8 cellular contexts compared by ENCODE assay signal in genomic region chr6:37137201-37137880, GRCh38. TPM values are rescaled to one million over a fixed set of nuclear protein-coding genes. Genes with fewer than 3 reads are reported as not detected.
DNase-seq lines count a peak whose midpoint lies in the region; ATAC-seq, FAIRE-seq and TF ChIP-seq lines count a peak whose summit lies in the region.

No MANE protein-coding gene starts in this region.

- H3K79me2 ChIP-seq in OCI-LY3 (ENCODE audit: low read length) (peaks cover 39% of the 10 kb centered on the region), K562 (ENCODE audit: control insufficient read depth, insufficient read depth, low read length) (no peaks in the 10 kb centered on the region)

- H3K4me1 ChIP-seq in OCI-LY3 (ENCODE audit: low read length): peaks cover 81% of the 10 kb centered on the region
- H3K4me1 ChIP-seq in K562 (replicated peaks in 1 of 2; ENCODE audit: control insufficient read depth in 2 of 2, insufficient read depth in 2 of 2, low read length in 2 of 2): peaks cover 15 to 22% of the 10 kb centered on the region in 2 experiments

- TF ChIP-seq EP300 in K562 (IDR thresholded peaks at IDR 0.05; ENCODE audit: low read length): no peak

- FAIRE-seq in G401.6 (lab: Jason Lieb, UNC) (peak; percentile 99), K562 (lab: Jason Lieb, UNC) (no peak)

- 62% methylated on average over 18 of the region's 18 CpGs for WGBS in K562 (ENCODE audit: insufficient coverage, low coverage, missing lambda C conversion rate)

- ATAC-seq in K562 (peak; percentile 55), HG03521 (IDR thresholded peaks at IDR 0.05; ENCODE audit: unreplicated experiment) (no peak)

- H3K27ac ChIP-seq in OCI-LY3 (ENCODE audit: low read length): peak overlapping the region; percentile 92
- H3K27ac ChIP-seq in K562 (ENCODE audit: extremely low read depth, low read depth, low read length): no peak overlapping the region

- DNase-seq in K562 (ENCODE audit: extremely low read depth in 1 of 4, low spot score in 3 of 4) (peak in 1 of 4 experiments; percentile 48), iPS-NIHi7 (ENCODE audit: extremely low spot score) (peak; percentile 83), NCI-H774 (lab: John Stamatoyannopoulos, UW) (no peak), NCI-H187 (lab: John Stamatoyannopoulos, UW) (no peak)
- DNase-seq in stimulated activated CD8-positive, alpha-beta memory T cell treated with anti-CD3 and anti-CD28 coated beads, Interleukin-12 subunit alpha, Interleukin-12 subunit beta, amount 100 ng/mL, for 24 hours (ENCODE audit: extremely low read depth): peak; percentile 23

- H2AFZ ChIP-seq in OCI-LY3 (ENCODE audit: low read depth, low read length) (peak overlapping the region; percentile 48), K562 (ENCODE audit: low read depth, low read length) (peak overlapping the region; percentile 68)

- BruUV-seq in K562 (replicated peaks; lab: Mats Ljungman, UMichigan): no TSS peak

- CTCF ChIA-PET in K562 (lab: Yijun Ruan, JAX; ENCODE audit: low intra/inter-chr PET ratio): no interaction called here

- H4K20me1 ChIP-seq in OCI-LY3 (ENCODE audit: insufficient read depth, low read length): no peaks in the 10 kb centered on the region
- no peaks in the 10 kb centered on the region for H4K20me1 ChIP-seq in K562 (replicated peaks; ENCODE audit: control insufficient read depth, insufficient read depth, low read length)

- TF ChIP-seq RAD21 in K562 (CRISPR knock-in tag; conservative IDR thresholded peaks at IDR 0.05 in 1 of 2, IDR thresholded peaks at IDR 0.05 in 1 of 2): no peak

- no peaks in the 10 kb centered on the region for H3K9me1 ChIP-seq in K562 (ENCODE audit: control insufficient read depth, insufficient read depth, low read length)

- H3K4me2 ChIP-seq in OCI-LY3 (ENCODE audit: low read length) (peak overlapping the region; percentile 73), K562 (ENCODE audit: insufficient read depth, low read length) (peak overlapping the region; percentile 14; the same call in 1 of the 2 replicates)

- intact Hi-C loops in K562 (cut with micrococcal nuclease): no loop called here

- H3K9me3 ChIP-seq in OCI-LY3 (ENCODE audit: insufficient read depth, low read length) (no peaks in the 10 kb centered on the region), K562 (replicated peaks; ENCODE audit: control insufficient read depth, insufficient read depth, low read depth, low read length) (no peaks in the 10 kb centered on the region)

- POLR2A ChIA-PET in K562 (lab: Yijun Ruan, JAX): interaction anchor here (0.6 to 1.6 kb wide), 4 partner anchors 9 to 156 kb away, joined by 3 to 7 read pairs (median 4); no protein-coding TSS in a partner anchor

- TF ChIP-seq POLR2A in K562 (conservative IDR thresholded peaks at IDR 0.05): no peak

- H3K36me3 ChIP-seq in OCI-LY3 (replicated peaks; ENCODE audit: low read depth, low read length): no peaks in the 10 kb centered on the region
- H3K36me3 ChIP-seq in K562 (ENCODE audit: control insufficient read depth, insufficient read depth, low read length): no peaks in the 10 kb centered on the region

- in situ Hi-C loops in K562 (cut with MboI): no loop called here

- H3K27me3 ChIP-seq in OCI-LY3 (ENCODE audit: low read depth, low read length) (no peaks in the 10 kb centered on the region), K562 (ENCODE audit: control insufficient read depth in 2 of 2, insufficient read depth in 2 of 2, low read length in 2 of 2) (no peaks in the 10 kb centered on the region)

- H3K9ac ChIP-seq in OCI-LY3 (ENCODE audit: low read length): peak overlapping the region; percentile 87
- H3K9ac ChIP-seq in K562 (ENCODE audit: insufficient read depth in 1 of 2, low read depth in 2 of 2, low read length in 2 of 2): peak overlapping the region in 1 of 2 experiments; percentile 53; a peak in 1 of 4 replicates

- TF ChIP-seq CTCF in OCI-LY3 (IDR thresholded peaks at IDR 0.05; ENCODE audit: low read depth, low read length): no peak
- no peak for TF ChIP-seq CTCF in K562 (IDR thresholded peaks at IDR 0.05 in 2 of 3, conservative IDR thresholded peaks at IDR 0.05 in 1 of 3; ENCODE audit: insufficient read depth in 2 of 3, low read depth in 1 of 3, low read length in 3 of 3)

- peak overlapping the region; percentile 67 for H3K4me3 ChIP-seq in OCI-LY3 (ENCODE audit: low read length)
- no peak overlapping the region for H3K4me3 ChIP-seq in K562

TF ChIP-seq in K562, 482 proteins besides CTCF, POLR2A, EP300 and RAD21 (continues in another document):
- TF ChIP-seq ATF6 (CRISPR knock-in tag; IDR thresholded peaks at IDR 0.05) (no peak), EGR1 (conservative IDR thresholded peaks at IDR 0.05) (peak; percentile 30; the same call in 1 of the 2 replicates), BHLHE40 (IDR thresholded peaks at IDR 0.05; ENCODE audit: low read length) (peak; percentile 39; the same call in 1 of the 2 replicates), ELK1 (CRISPR knock-in tag; IDR thresholded peaks at IDR 0.05) (no peak), CTBP1 (IDR thresholded peaks at IDR 0.05; ENCODE audit: borderline replicate concordance) (peak; percentile 38; the same call in 1 of the 2 replicates), SMARCA4 (IDR thresholded peaks at IDR 0.05) (peak; percentile 20; the same call in 1 of the 2 replicates), ZSCAN29 (IDR thresholded peaks at IDR 0.05) (no peak), KHSRP (IDR thresholded peaks at IDR 0.05) (no peak), E2F6 (IDR thresholded peaks at IDR 0.05; ENCODE audit: borderline replicate concordance in 1 of 2, extremely low read depth in 1 of 2, insufficient read depth in 1 of 2, insufficient read length in 1 of 2, low read depth in 1 of 2, low read length in 1 of 2, poor library complexity in 1 of 2, severe bottlenecking in 1 of 2) (peak in 1 of 2 experiments; percentile 37), ZBTB7A (IDR thresholded peaks at IDR 0.05; ENCODE audit: borderline replicate concordance, control insufficient read depth, low read depth, low read length) (0 out of 2 replicates have a peak, but pooled peaks have one; percentile 22), SRSF1 (IDR thresholded peaks at IDR 0.05; ENCODE audit: low read depth, low read length) (no peak), HDAC2 (IDR thresholded peaks at IDR 0.05) (0 out of 2 replicates have a peak, but pooled peaks have one; percentile 25), MTF1 (CRISPR knock-in tag; IDR thresholded peaks at IDR 0.05; ENCODE audit: borderline replicate concordance) (no peak), CXXC5 (CRISPR knock-in tag; IDR thresholded peaks at IDR 0.05) (0 out of 2 replicates have a peak, but pooled peaks have one; percentile 16)

RNA-seq across cellular contexts. Expression of gene PIM1, which starts 32.6 kb away (rescaled TPM):
- total RNA-seq in K562 (2011; cell fraction: chromatin; rRNA removed; ENCODE audit: low replicate concordance): 217 and 312 TPM in 2 replicates
- 221 and 239 TPM in 2 replicates for total RNA-seq in K562 (2011; cell fraction: nucleolus; rRNA removed)
- 299 and 384 TPM in 2 replicates for total RNA-seq in K562 (2011; cell fraction: nucleoplasm; rRNA removed)
- total RNA-seq in K562 (2014; rRNA removed) (169 and 190 TPM in 2 replicates), K562 (2014; rRNA removed; fragmentation: Illumina TruSeq; extraction: Trizol) (175 and 193 TPM in 2 replicates), K562 (2015; rRNA removed; fragmentation: Illumina TruSeq; extraction: Trizol) (211 and 212 TPM in 2 replicates), K562 (2021) (358 and 364 TPM in 2 replicates)
- polyA plus RNA-seq in K562 (2011; rRNA removed) (296 and 429 TPM in 2 replicates), K562 (2014; fragmentation: Illumina TruSeq; extraction: Trizol) (574 and 789 TPM in 2 replicates), K562 (2014; fragmentation: Nextera tagmentation; extraction: Ambion mirVana) (10 to 100 TPM; 19.0 to 62.4 TPM), K562 (2014; rRNA removed) (235 and 249 TPM in 2 replicates)
- 314 and 336 TPM in 2 replicates for polyA plus RNA-seq in K562 (2011; cell fraction: cytosol; rRNA removed)
- 653 and 742 TPM in 2 replicates for polyA plus RNA-seq in K562 (2011; cell fraction: nucleus; rRNA removed)
- polyA plus RNA-seq in K562 (2012): 412 and 745 TPM in 2 replicates
- polyA minus RNA-seq in K562 (2011; rRNA and poly(A)+ RNA removed): 158 and 187 TPM in 2 replicates
- 162 and 207 TPM in 2 replicates for polyA minus RNA-seq in K562 (2011; cell fraction: cytosol; rRNA and poly(A)+ RNA removed)
- 177 and 202 TPM in 2 replicates for polyA minus RNA-seq in K562 (2011; cell fraction: nucleus; rRNA and poly(A)+ RNA removed)

Comparison
In these comparisons a context has a peak if more than half of its experiments do, and no peak if none do; other contexts are left out.
1. DNase-seq: peak in iPS-NIHi7 (single experiment) and stimulated activated CD8-positive, alpha-beta memory T cell treated with anti-CD3 and anti-CD28 coated beads, Interleukin-12 subunit alpha, Interleukin-12 subunit beta, amount 100 ng/mL, for 24 hours (single experiment); none in NCI-H774 (single experiment) and NCI-H187 (0 of 2).